Comparison of ENCODE assay signal across 8 cellular contexts in genomic region chr1:152347116-152347728, GRCh38. TPM values are rescaled to one million over a fixed set of nuclear protein-coding genes. Genes with fewer than 3 reads are reported as not detected.
DNase-seq lines count a peak whose midpoint lies in the region; ATAC-seq and TF ChIP-seq lines count a peak whose summit lies in the region.

No MANE protein-coding gene starts in this region.

- no peaks in the 10 kb centered on the region for H3K9me3 Mint-ChIP-seq in activated CD8-positive, alpha-beta T cell treated with anti-CD3 and anti-CD28 coated beads for 36 hours

- H3K4me3 ChIP-seq in H7 (ENCODE audit: insufficient read depth, low read depth, low read length) (no peak overlapping the region), fibroblast of villous mesenchyme (ENCODE audit: low read depth, low read length) (no peak overlapping the region)

- peaks cover 7% of the 10 kb centered on the region for H3K4me1 Mint-ChIP-seq in activated CD8-positive, alpha-beta T cell treated with anti-CD3 and anti-CD28 coated beads for 36 hours (ENCODE audit: low read depth)

- peak; percentile 94 for TF ChIP-seq CTCF in activated CD8-positive, alpha-beta T cell treated with anti-CD3 and anti-CD28 coated beads for 36 hours (IDR thresholded peaks at IDR 0.05)
- TF ChIP-seq CTCF in fibroblast of villous mesenchyme (IDR thresholded peaks at IDR 0.05; ENCODE audit: insufficient read depth, low read depth, low read length): peak; percentile 85

- H3K27me3 ChIP-seq in H7 (ENCODE audit: control insufficient read depth, insufficient read depth, low read length): no peaks in the 10 kb centered on the region

- POLR2A ChIA-PET in activated CD8-positive, alpha-beta T cell treated with anti-CD3 and anti-CD28 coated beads for 36 hours (lab: Charles Lee): no interaction called here

- H3K36me3 Mint-ChIP-seq in activated CD8-positive, alpha-beta T cell treated with anti-CD3 and anti-CD28 coated beads for 36 hours (ENCODE audit: low read depth): no peaks in the 10 kb centered on the region

- H3K27me3 Mint-ChIP-seq in activated CD8-positive, alpha-beta T cell treated with anti-CD3 and anti-CD28 coated beads for 36 hours: peaks cover 22% of the 10 kb centered on the region

- intact Hi-C loops in activated CD8-positive, alpha-beta T cell treated with anti-CD3 and anti-CD28 coated beads for 36 hours (cut with micrococcal nuclease): loop anchor here (5.0 kb wide), 2 partner anchors 110 to 155 kb away; no protein-coding TSS in a partner anchor

- no peaks in the 10 kb centered on the region for H3K36me3 ChIP-seq in H7 (replicated peaks; ENCODE audit: control insufficient read depth, insufficient read depth, low read length)

- CTCF ChIA-PET in activated CD8-positive, alpha-beta T cell treated with anti-CD3 and anti-CD28 coated beads for 36 hours (lab: Charles Lee): interaction anchor here (0.6 to 2.9 kb wide), 31 partner anchors 8 to 293 kb away, joined by 3 to 50 read pairs (median 5); partner anchors contain the start of genes FLG and FLG2

- ATAC-seq in activated CD8-positive, alpha-beta T cell treated with anti-CD3 and anti-CD28 coated beads for 36 hours: peak; percentile 79
- ATAC-seq in HG02973 (IDR thresholded peaks at IDR 0.05; ENCODE audit: unreplicated experiment): no peak
- ATAC-seq in HG02981 (IDR thresholded peaks at IDR 0.05; ENCODE audit: unreplicated experiment): no peak

- H3K4me3 Mint-ChIP-seq in activated CD8-positive, alpha-beta T cell treated with anti-CD3 and anti-CD28 coated beads for 36 hours: no peak overlapping the region

- DNase-seq in DMS114 treated with DMSO at 0.1 percent for 48 hours (lab: John Stamatoyannopoulos, UW; ENCODE audit: unreplicated experiment) (peak; percentile 61), H7 (peak; percentile 7), NCI-H446 treated with DMSO at 0.1 percent for 48 hours (lab: John Stamatoyannopoulos, UW) (peak; percentile 38), fibroblast of villous mesenchyme (ENCODE audit: low read depth) (peak; percentile 26), putamen (ENCODE audit: low spot score) (peak; percentile 1)
- peak; percentile 63 for DNase-seq in activated CD8-positive, alpha-beta T cell treated with anti-CD3 and anti-CD28 coated beads for 36 hours

- no peak overlapping the region for H3K27ac Mint-ChIP-seq in activated CD8-positive, alpha-beta T cell treated with anti-CD3 and anti-CD28 coated beads for 36 hours

RNA-seq across cellular contexts. Expression of gene FLG2, which starts 12.6 kb away (rescaled TPM):
- not detected in 2 replicates for total RNA-seq in H7 (2014; rRNA removed; shearing (Covaris generic))
- not detected for total RNA-seq in activated CD8-positive, alpha-beta T cell treated with anti-CD3 and anti-CD28 coated beads for 36 hours
- not detected in 2 replicates for total RNA-seq in fibroblast of villous mesenchyme

RNA-seq across cellular contexts. Expression of gene FLG, which starts 22.2 kb away (rescaled TPM):
- not detected in 2 replicates for total RNA-seq in H7 (2014; rRNA removed; shearing (Covaris generic))
- not detected for total RNA-seq in activated CD8-positive, alpha-beta T cell treated with anti-CD3 and anti-CD28 coated beads for 36 hours
- under 0.01 TPM in 1 of 2 replicates, not detected in the other for total RNA-seq in fibroblast of villous mesenchyme

Comparison
In these comparisons a context has a peak if more than half of its experiments do, and no peak if none do; other contexts are left out.
1. DNase-seq: peak in every context shown above with its lines; median percentile 63 in activated CD8-positive, alpha-beta T cell treated with anti-CD3 and anti-CD28 coated beads for 36 hours; 61 in DMS114 treated with DMSO at 0.1 percent for 48 hours; 38 in NCI-H446 treated with DMSO at 0.1 percent for 48 hours; 26 in fibroblast of villous mesenchyme; 7 in H7; 1 in putamen.